In the genomic region with DNA sequence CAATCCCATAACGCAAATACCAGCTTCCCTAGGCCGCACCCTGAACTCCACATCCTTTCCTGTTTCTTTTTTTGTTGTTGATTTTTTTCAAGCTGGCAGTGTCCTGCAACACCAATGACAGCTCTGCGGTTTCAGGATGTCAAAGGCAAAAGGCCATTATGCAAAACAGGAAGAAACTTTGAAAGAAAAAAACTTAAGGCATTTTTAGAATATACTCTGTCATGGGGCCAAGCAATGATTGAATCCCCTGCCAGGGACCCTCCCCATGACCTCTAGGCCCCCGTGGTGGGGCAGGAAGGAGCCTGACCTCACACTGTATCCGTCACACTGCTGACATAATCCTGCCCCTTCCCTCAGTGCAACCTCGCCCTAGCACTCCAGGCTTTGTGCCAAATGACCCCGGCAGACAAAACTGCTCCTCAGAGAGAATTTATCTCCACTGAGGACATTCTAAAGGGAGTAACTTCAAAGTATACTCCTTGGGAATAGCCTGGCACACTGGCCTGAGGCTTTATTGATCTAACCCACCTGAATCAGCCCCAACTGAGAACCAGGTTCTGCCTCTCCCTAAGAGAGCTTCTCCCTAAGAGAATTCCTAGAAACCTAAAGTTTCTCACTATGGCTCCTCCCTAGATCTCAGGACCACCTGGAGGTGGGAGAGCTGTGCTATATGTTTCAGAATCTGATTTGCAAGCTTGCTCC, we compare ENCODE assay signal across 8 cellular contexts. TPM values are rescaled to one million over a fixed set of nuclear protein-coding genes. Genes with fewer than 3 reads are reported as not detected.
DNase-seq lines count a peak whose midpoint lies in the region; ATAC-seq and TF ChIP-seq lines count a peak whose summit lies in the region.

No MANE protein-coding gene starts in this region.

- peak overlapping the region; percentile 71 for H3K4me2 ChIP-seq in DOHH2 (ENCODE audit: low read length)

- ATAC-seq in HG02610 (IDR thresholded peaks at IDR 0.05; ENCODE audit: unreplicated experiment) (peak; percentile 26), GM18870 (IDR thresholded peaks at IDR 0.05; ENCODE audit: unreplicated experiment) (no peak)

- H3K36me3 ChIP-seq in DOHH2 (ENCODE audit: control insufficient read depth, low read length) (no peaks in the 10 kb centered on the region), endodermal cell (ENCODE audit: control insufficient read depth, insufficient read depth, low read length) (no peaks in the 10 kb centered on the region)

- H3K79me2 ChIP-seq in DOHH2 (ENCODE audit: control insufficient read depth, low read length) = peaks cover 99% of the 10 kb centered on the region

- DNase-seq in SKM-1 (lab: John Stamatoyannopoulos, UW; ENCODE audit: unreplicated experiment) (peak; percentile 55), endodermal cell (no peak), nephron progenitor cell (peak; percentile 33), NCI-H2029 (lab: John Stamatoyannopoulos, UW) (no peak), NCI-H510A treated with DMSO at 0.1 percent for 48 hours (lab: John Stamatoyannopoulos, UW) (no peak)

- H3K9me3 Mint-ChIP-seq in endodermal cell (no peaks in the 10 kb centered on the region), nephron progenitor cell (peaks cover 3% of the 10 kb centered on the region)

- no peak for TF ChIP-seq CTCF in DOHH2 (IDR thresholded peaks at IDR 0.05; ENCODE audit: low read depth, low read length, poor library complexity, severe bottlenecking)
- TF ChIP-seq CTCF in endodermal cell (conservative IDR thresholded peaks at IDR 0.05) = no peak
- TF ChIP-seq CTCF in nephron progenitor cell (IDR thresholded peaks at IDR 0.05) = no peak

- H3K4me1 ChIP-seq in DOHH2 (ENCODE audit: control insufficient read depth, low read length) (peaks cover 73% of the 10 kb centered on the region), endodermal cell (ENCODE audit: control insufficient read depth, insufficient read depth, low read length) (peaks cover 38% of the 10 kb centered on the region)

- H3K27me3 Mint-ChIP-seq in endodermal cell (ENCODE audit: insufficient read depth) (no peaks in the 10 kb centered on the region), nephron progenitor cell (ENCODE audit: low read depth, poor library complexity) (no peaks in the 10 kb centered on the region)

- no peaks in the 10 kb centered on the region for H3K9me3 ChIP-seq in DOHH2 (ENCODE audit: control insufficient read depth, insufficient read depth, low read length)
- no peaks in the 10 kb centered on the region for H3K9me3 ChIP-seq in endodermal cell (ENCODE audit: control insufficient read depth, low read length)

- H3K27ac Mint-ChIP-seq in endodermal cell (peak overlapping the region; percentile 45), nephron progenitor cell (peak overlapping the region; percentile 93)

- H3K4me3 ChIP-seq in DOHH2 (ENCODE audit: low read length) (peak overlapping the region; percentile 49), endodermal cell (ENCODE audit: low read length) (no peak overlapping the region)

- WGBS in endodermal cell (ENCODE audit: insufficient coverage in 1 of 2, insufficient read length in 1 of 2), 2 experiments = 43 to 78% methylated on average over 2 to 7 of the region's 7 CpGs

- no peak overlapping the region for H3K4me3 Mint-ChIP-seq in endodermal cell
- peak overlapping the region; percentile 27 for H3K4me3 Mint-ChIP-seq in nephron progenitor cell

- H3K36me3 Mint-ChIP-seq in endodermal cell (ENCODE audit: low read depth) (peaks cover 5% of the 10 kb centered on the region), nephron progenitor cell (ENCODE audit: low read depth) (peaks cover 15% of the 10 kb centered on the region)

- H3K4me1 Mint-ChIP-seq in endodermal cell = peaks cover 53% of the 10 kb centered on the region
- peaks cover 83% of the 10 kb centered on the region for H3K4me1 Mint-ChIP-seq in nephron progenitor cell

- H4K20me1 ChIP-seq in DOHH2 (ENCODE audit: control insufficient read depth, insufficient read depth, low read depth, low read length) = peaks cover 12% of the 10 kb centered on the region; the same call in 1 of the 2 replicates

- no peaks in the 10 kb centered on the region for H3K27me3 ChIP-seq in DOHH2 (ENCODE audit: control insufficient read depth, low read length)
- H3K27me3 ChIP-seq in endodermal cell (ENCODE audit: control insufficient read depth, insufficient read depth, low read length, poor library complexity, severe bottlenecking) = no peaks in the 10 kb centered on the region

- peak overlapping the region; percentile 44 for H3K27ac ChIP-seq in DOHH2 (ENCODE audit: low read depth, low read length)
- peak overlapping the region; percentile 50 for H3K27ac ChIP-seq in endodermal cell (ENCODE audit: low read depth, low read length)

- no peak overlapping the region for H3K9ac ChIP-seq in endodermal cell (ENCODE audit: extremely low read depth, low read length, poor library complexity, severe bottlenecking)

- peaks cover 16% of the 10 kb centered on the region; the same call in 1 of the 2 replicates for H3F3A ChIP-seq in DOHH2 (ENCODE audit: control insufficient read depth, insufficient read depth)

- H3K9me2 ChIP-seq in DOHH2 (replicated peaks; ENCODE audit: control insufficient read depth, low read length) = no peaks in the 10 kb centered on the region

RNA-seq across cellular contexts. Expression of gene B4GALT1, which starts 7.9 kb away (rescaled TPM):
- 10 to 100 TPM; 62.9 to 92.6 TPM for total RNA-seq in endodermal cell
- polyA plus RNA-seq in endodermal cell (2013, experiment 1 of 2) = 29.4 TPM
- polyA plus RNA-seq in endodermal cell (2013, experiment 2 of 2) = 31.1 TPM

Comparison
In these comparisons a context has a peak if more than half of its experiments do, and no peak if none do; other contexts are left out.
1. DNase-seq: peak in SKM-1 (single experiment) and nephron progenitor cell (single experiment); none in endodermal cell (single experiment), NCI-H2029 (single experiment) and NCI-H510A treated with DMSO at 0.1 percent for 48 hours (single experiment).